Comparison of ENCODE assay signal across 26 cellular contexts in the genomic region with DNA sequence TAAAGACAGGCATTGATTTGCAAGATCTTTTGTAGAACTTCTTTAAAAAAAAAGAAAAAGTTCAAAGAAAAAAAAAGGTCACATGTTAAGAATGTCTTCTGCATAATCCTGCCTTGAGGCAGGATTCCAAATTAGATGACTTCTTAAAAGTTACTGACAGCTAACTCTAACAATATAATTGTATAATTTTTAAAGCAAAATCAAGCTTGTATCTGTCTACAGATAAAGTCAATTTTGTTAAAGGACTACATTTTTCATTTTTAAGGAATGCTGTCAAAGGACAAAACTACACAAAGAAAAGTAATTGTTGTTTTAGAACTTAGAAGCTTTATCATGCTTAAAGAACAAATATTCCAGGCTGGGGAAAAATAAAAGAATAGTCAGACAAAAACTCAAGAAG.
"Had no signal": no experiment of that assay in that cellular context is flagged by ENCODE, and none has a peak within 500 bp of the region (broad histone marks: within the 10 kb centered on the region; RNA-seq: fewer than 3 reads in every experiment).

No MANE protein-coding gene starts in this region.

- H3K9ac ChIP-seq: neural progenitor cell, parathyroid adenoma had no signal

- H3K4me2 ChIP-seq: neural progenitor cell had no signal

- H3K36me3 ChIP-seq: ovary, right lobe of liver, transverse colon had no signal

- H3K79me2 ChIP-seq: parathyroid adenoma had no signal

- DNase-seq: natural killer cell; occipital lobe; ovary; posterior cingulate gyrus; psoas muscle; right cardiac atrium; right lobe of liver; sigmoid colon; small intestine; stimulated activated CD4-positive, alpha-beta T cell treated with anti-CD3 and anti-CD28 coated beads, Interleukin-15, amount 100 ng/mL, for 24 hours; stimulated activated CD4-positive, alpha-beta T cell treated with anti-CD3 and anti-CD28 coated beads, Interleukin-2, amount 100 ng/mL, for 24 hours; stimulated activated CD4-positive, alpha-beta T cell treated with anti-CD3 and anti-CD28 coated beads, Interleukin-2, amount 100 ng/mL, for 48 hours; stimulated activated CD4-positive, alpha-beta T cell treated with anti-CD3 and anti-CD28 coated beads, Interleukin-4, amount 100 ng/mL, for 24 hours; stimulated activated naive B cell treated with anti-CD40 and anti-IgM and Interleukin-4, amounts not matched to agents 10 μg/mL and 1 μg/mL and 100 μg/mL, for 72 hours; stimulated activated naive CD8-positive, alpha-beta T cell treated with anti-CD3 and anti-CD28 coated beads, Interleukin-15, amount 100 ng/mL, for 72 hours; stimulated activated naive CD8-positive, alpha-beta T cell treated with anti-CD3 and anti-CD28 coated beads, Interleukin-15, Interleukin-2, amounts not matched to agents 100 U/mL and 50 U/mL, for 24 hours; substantia nigra; testis; tibial artery; transverse colon; upper lobe of right lung; uterus had no signal

- H3K27ac ChIP-seq: neural progenitor cell, ovary, parathyroid adenoma, psoas muscle, right lobe of liver, sigmoid colon, suprapubic skin, testis, tibial artery, transverse colon, upper lobe of right lung, uterus had no signal

- H3K27me3 ChIP-seq: neural progenitor cell, ovary, right lobe of liver, sigmoid colon, suprapubic skin, testis, tibial artery, transverse colon, upper lobe of right lung, uterus had no signal

- H3K4me3 ChIP-seq: neural progenitor cell, ovary, psoas muscle, right lobe of liver, sigmoid colon, suprapubic skin, testis, tibial artery, transverse colon, upper lobe of right lung, uterus had no signal

- H3K4me1 ChIP-seq: neural progenitor cell, parathyroid adenoma, psoas muscle, right lobe of liver, sigmoid colon, suprapubic skin, testis, tibial artery, transverse colon, upper lobe of right lung, uterus had no signal

- H3K9me3 ChIP-seq: ovary, psoas muscle, right lobe of liver, sigmoid colon, suprapubic skin, testis, tibial artery, transverse colon, upper lobe of right lung, uterus had no signal

- ATAC-seq: natural killer cell; psoas muscle; right cardiac atrium; right lobe of liver; stimulated activated effector memory CD8-positive, alpha-beta T cell treated with anti-CD3 and anti-CD28 coated beads, Interleukin-12 subunit alpha, Interleukin-12 subunit beta, amount 100 ng/mL, for 72 hours; stimulated activated naive B cell treated with anti-CD40 and anti-IgM and Interleukin-4, amounts not matched to agents 10 μg/mL and 1 μg/mL and 100 μg/mL, for 72 hours; stimulated activated naive CD8-positive, alpha-beta T cell treated with anti-CD3 and anti-CD28 coated beads, Interleukin-15, amount 100 ng/mL, for 72 hours; stimulated activated naive CD8-positive, alpha-beta T cell treated with anti-CD3 and anti-CD28 coated beads, Interleukin-15, Interleukin-2, amounts not matched to agents 100 U/mL and 50 U/mL, for 24 hours; upper lobe of right lung had no signal
